ENCODE assay signal across 1 cellular context in the genomic region with DNA sequence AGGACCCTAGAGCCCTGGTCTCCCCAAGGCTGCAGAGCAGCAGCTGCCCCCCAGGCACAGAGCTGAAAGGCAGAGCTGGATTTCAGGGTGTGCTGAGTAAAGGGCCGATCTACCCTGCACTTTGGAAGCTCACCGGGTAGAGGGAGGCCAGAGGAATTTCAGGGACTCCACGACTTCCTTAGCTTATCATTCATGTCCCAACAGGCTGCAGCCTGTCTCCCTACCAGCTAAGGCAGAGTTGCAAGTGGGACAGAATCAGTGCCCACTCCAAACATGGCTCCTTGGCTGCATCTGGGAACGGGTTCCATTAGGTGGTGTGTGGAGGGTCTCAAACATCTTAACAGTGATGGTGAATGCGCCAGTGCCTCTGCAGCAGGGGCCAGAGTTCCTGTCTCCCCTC.
TF ChIP-seq lines count a peak whose summit lies in the region.

No MANE protein-coding gene starts in this region.

TF ChIP-seq in H1, 55 proteins besides CTCF, POLR2A, EP300 and RAD21:
- TF ChIP-seq, protein P1, sequence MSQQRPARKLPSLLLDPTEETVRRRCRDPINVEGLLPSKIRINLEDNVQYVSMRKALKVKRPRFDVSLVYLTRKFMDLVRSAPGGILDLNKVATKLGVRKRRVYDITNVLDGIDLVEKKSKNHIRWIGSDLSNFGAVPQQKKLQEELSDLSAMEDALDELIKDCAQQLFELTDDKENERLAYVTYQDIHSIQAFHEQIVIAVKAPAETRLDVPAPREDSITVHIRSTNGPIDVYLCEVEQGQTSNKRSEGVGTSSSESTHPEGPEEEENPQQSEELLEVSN (IDR thresholded peaks at IDR 0.05) = no peak
- TF ChIP-seq NRF1 (IDR thresholded peaks at IDR 0.05; ENCODE audit: low read depth, low read length) = no peak
- TF ChIP-seq CREB1 (IDR thresholded peaks at IDR 0.05) = no peak
- no peak for TF ChIP-seq SP1 (IDR thresholded peaks at IDR 0.05; ENCODE audit: low read depth, low read length)
- no peak for TF ChIP-seq RBBP5 (IDR thresholded peaks at IDR 0.05; ENCODE audit: borderline replicate concordance, low read depth, low read length)
- TF ChIP-seq, protein P2, sequence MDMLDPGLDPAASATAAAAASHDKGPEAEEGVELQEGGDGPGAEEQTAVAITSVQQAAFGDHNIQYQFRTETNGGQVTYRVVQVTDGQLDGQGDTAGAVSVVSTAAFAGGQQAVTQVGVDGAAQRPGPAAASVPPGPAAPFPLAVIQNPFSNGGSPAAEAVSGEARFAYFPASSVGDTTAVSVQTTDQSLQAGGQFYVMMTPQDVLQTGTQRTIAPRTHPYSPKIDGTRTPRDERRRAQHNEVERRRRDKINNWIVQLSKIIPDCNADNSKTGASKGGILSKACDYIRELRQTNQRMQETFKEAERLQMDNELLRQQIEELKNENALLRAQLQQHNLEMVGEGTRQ (IDR thresholded peaks at IDR 0.05; ENCODE audit: low read length) = no peak
- TF ChIP-seq, protein P3, sequence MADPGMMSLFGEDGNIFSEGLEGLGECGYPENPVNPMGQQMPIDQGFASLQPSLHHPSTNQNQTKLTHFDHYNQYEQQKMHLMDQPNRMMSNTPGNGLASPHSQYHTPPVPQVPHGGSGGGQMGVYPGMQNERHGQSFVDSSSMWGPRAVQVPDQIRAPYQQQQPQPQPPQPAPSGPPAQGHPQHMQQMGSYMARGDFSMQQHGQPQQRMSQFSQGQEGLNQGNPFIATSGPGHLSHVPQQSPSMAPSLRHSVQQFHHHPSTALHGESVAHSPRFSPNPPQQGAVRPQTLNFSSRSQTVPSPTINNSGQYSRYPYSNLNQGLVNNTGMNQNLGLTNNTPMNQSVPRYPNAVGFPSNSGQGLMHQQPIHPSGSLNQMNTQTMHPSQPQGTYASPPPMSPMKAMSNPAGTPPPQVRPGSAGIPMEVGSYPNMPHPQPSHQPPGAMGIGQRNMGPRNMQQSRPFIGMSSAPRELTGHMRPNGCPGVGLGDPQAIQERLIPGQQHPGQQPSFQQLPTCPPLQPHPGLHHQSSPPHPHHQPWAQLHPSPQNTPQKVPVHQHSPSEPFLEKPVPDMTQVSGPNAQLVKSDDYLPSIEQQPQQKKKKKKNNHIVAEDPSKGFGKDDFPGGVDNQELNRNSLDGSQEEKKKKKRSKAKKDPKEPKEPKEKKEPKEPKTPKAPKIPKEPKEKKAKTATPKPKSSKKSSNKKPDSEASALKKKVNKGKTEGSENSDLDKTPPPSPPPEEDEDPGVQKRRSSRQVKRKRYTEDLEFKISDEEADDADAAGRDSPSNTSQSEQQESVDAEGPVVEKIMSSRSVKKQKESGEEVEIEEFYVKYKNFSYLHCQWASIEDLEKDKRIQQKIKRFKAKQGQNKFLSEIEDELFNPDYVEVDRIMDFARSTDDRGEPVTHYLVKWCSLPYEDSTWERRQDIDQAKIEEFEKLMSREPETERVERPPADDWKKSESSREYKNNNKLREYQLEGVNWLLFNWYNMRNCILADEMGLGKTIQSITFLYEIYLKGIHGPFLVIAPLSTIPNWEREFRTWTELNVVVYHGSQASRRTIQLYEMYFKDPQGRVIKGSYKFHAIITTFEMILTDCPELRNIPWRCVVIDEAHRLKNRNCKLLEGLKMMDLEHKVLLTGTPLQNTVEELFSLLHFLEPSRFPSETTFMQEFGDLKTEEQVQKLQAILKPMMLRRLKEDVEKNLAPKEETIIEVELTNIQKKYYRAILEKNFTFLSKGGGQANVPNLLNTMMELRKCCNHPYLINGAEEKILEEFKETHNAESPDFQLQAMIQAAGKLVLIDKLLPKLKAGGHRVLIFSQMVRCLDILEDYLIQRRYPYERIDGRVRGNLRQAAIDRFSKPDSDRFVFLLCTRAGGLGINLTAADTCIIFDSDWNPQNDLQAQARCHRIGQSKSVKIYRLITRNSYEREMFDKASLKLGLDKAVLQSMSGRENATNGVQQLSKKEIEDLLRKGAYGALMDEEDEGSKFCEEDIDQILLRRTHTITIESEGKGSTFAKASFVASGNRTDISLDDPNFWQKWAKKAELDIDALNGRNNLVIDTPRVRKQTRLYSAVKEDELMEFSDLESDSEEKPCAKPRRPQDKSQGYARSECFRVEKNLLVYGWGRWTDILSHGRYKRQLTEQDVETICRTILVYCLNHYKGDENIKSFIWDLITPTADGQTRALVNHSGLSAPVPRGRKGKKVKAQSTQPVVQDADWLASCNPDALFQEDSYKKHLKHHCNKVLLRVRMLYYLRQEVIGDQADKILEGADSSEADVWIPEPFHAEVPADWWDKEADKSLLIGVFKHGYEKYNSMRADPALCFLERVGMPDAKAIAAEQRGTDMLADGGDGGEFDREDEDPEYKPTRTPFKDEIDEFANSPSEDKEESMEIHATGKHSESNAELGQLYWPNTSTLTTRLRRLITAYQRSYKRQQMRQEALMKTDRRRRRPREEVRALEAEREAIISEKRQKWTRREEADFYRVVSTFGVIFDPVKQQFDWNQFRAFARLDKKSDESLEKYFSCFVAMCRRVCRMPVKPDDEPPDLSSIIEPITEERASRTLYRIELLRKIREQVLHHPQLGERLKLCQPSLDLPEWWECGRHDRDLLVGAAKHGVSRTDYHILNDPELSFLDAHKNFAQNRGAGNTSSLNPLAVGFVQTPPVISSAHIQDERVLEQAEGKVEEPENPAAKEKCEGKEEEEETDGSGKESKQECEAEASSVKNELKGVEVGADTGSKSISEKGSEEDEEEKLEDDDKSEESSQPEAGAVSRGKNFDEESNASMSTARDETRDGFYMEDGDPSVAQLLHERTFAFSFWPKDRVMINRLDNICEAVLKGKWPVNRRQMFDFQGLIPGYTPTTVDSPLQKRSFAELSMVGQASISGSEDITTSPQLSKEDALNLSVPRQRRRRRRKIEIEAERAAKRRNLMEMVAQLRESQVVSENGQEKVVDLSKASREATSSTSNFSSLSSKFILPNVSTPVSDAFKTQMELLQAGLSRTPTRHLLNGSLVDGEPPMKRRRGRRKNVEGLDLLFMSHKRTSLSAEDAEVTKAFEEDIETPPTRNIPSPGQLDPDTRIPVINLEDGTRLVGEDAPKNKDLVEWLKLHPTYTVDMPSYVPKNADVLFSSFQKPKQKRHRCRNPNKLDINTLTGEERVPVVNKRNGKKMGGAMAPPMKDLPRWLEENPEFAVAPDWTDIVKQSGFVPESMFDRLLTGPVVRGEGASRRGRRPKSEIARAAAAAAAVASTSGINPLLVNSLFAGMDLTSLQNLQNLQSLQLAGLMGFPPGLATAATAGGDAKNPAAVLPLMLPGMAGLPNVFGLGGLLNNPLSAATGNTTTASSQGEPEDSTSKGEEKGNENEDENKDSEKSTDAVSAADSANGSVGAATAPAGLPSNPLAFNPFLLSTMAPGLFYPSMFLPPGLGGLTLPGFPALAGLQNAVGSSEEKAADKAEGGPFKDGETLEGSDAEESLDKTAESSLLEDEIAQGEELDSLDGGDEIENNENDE (IDR thresholded peaks at IDR 0.05; ENCODE audit: insufficient replicate concordance, low read length) = no peak
- TF ChIP-seq YY1 (IDR thresholded peaks at IDR 0.05; ENCODE audit: low read depth, low read length) = no peak
- TF ChIP-seq TAF7 (optimal IDR thresholded peaks at IDR 0.05; ENCODE audit: borderline replicate concordance, low read depth, low read length) = no peak
- no peak for TF ChIP-seq EZH2 (IDR thresholded peaks at IDR 0.05; ENCODE audit: low read depth, low read length, severe bottlenecking)
- no peak for TF ChIP-seq BRCA1 (IDR thresholded peaks at IDR 0.05; ENCODE audit: low read depth, low read length)
- TF ChIP-seq CBX8 (IDR thresholded peaks at IDR 0.05; ENCODE audit: borderline replicate concordance, low read depth, low read length) = no peak
- no peak for TF ChIP-seq CHD1 (IDR thresholded peaks at IDR 0.05; ENCODE audit: low read depth, low read length)
- TF ChIP-seq FOSL1 (IDR thresholded peaks at IDR 0.05; ENCODE audit: insufficient read depth, low read depth, low read length) = no peak
- no peak for TF ChIP-seq CEBPB (IDR thresholded peaks at IDR 0.05; ENCODE audit: low read depth, low read length)
- TF ChIP-seq HDAC6 (IDR thresholded peaks at IDR 0.05; ENCODE audit: low read depth, low read length) = no peak
- no peak for TF ChIP-seq SAP30 (IDR thresholded peaks at IDR 0.05; ENCODE audit: insufficient read depth, insufficient replicate concordance, low read length)
- no peak for TF ChIP-seq RFX5 (IDR thresholded peaks at IDR 0.05; ENCODE audit: borderline replicate concordance, low read depth, low read length)
